ENCODE assay signal across 8 cellular contexts in genomic region chr6:85650606-85651005, GRCh38.
"Had no signal": no experiment of that assay in that cellular context is flagged by ENCODE, and none has a peak within 500 bp of the region (broad histone marks: within the 10 kb centered on the region; RNA-seq: fewer than 3 reads in every experiment).

No MANE protein-coding gene starts in this region.

- DNase-seq: H7, IMR-90, KBM-7 had no signal

- H3K4me1 ChIP-seq: HAP-1 had no signal

- H3K4me3 ChIP-seq: GM23338, HAP-1 had no signal

- H3K4me2 ChIP-seq: GM23338 had no signal

- H3K4me3 Mint-ChIP-seq: GM23338 had no signal

- ATAC-seq: GM23338, HCT116 had no signal

- H3K36me3 ChIP-seq: HAP-1 had no signal

- H3K27ac Mint-ChIP-seq: GM23338 had no signal

- H2AFZ ChIP-seq: GM23338 had no signal

- FAIRE-seq: H1, HTR-8/SVneo had no signal
